In genomic region chr5:68350176-68350575, GRCh38 we compare ENCODE assay signal across 20 cellular contexts.
DNase-seq lines count a peak whose midpoint lies in the region; ATAC-seq and TF ChIP-seq lines count a peak whose summit lies in the region.
"Had no signal": no experiment of that assay in that cellular context is flagged by ENCODE, and none has a peak within 500 bp of the region (broad histone marks: within the 10 kb centered on the region; RNA-seq: fewer than 3 reads in every experiment).

No MANE protein-coding gene starts in this region.

- no peak overlapping the region for H3K4me2 ChIP-seq in mammary epithelial cell (ENCODE audit: insufficient read depth, low read depth, low read length)

- H3K27me3 ChIP-seq in mammary epithelial cell (ENCODE audit: insufficient read depth, low read length) (no peaks in the 10 kb centered on the region), breast epithelium (no peaks in the 10 kb centered on the region), foreskin keratinocyte (no peaks in the 10 kb centered on the region), A673 (replicated peaks; ENCODE audit: insufficient read depth, low read depth, low read length, poor library complexity) (no peaks in the 10 kb centered on the region)

- BruUV-seq in mammary epithelial cell (replicated peaks; lab: Mats Ljungman, UMichigan) (no TSS peak), A673 (replicated peaks; lab: Mats Ljungman, UMichigan) (no TSS peak)

- dilution Hi-C loops in mammary epithelial cell (cut with HindIII; ENCODE audit: low sequenced_read_pairs): no loop called here

- peak; percentile 57 for DNase-seq in mammary epithelial cell
- no peak for DNase-seq in breast epithelium (ENCODE audit: low spot score in 2 of 2)
- DNase-seq in epithelial cell of esophagus (ENCODE audit: low read depth): peak; percentile 70
- DNase-seq in foreskin keratinocyte: peak in 1 of 2 donors; percentile 35
- no peak for DNase-seq in NCI-H187 (lab: John Stamatoyannopoulos, UW)
- DNase-seq in iPS-NIHi11 (ENCODE audit: low spot score): no peak
- DNase-seq in A673 (ENCODE audit: low spot score): no peak
- no peak for DNase-seq in central memory CD4-positive, alpha-beta T cell
- DNase-seq: ACHN; AML-193; C1 segment of cervical spinal cord; Calu3; CD4-positive, alpha-beta memory T cell; COR-L47; DMS53; DMS79 treated with DMSO at 0.1 percent for 48 hours; GF-D8; H7; HCEC 1CT had no signal

- H2AFZ ChIP-seq in mammary epithelial cell (ENCODE audit: low read depth, low read length): peak overlapping the region; percentile 64

- peaks cover 4% of the 10 kb centered on the region for H3K9me3 ChIP-seq in mammary epithelial cell (replicated peaks; ENCODE audit: insufficient read depth, low read length)
- no peaks in the 10 kb centered on the region for H3K9me3 ChIP-seq in breast epithelium
- H3K9me3 ChIP-seq in A673 (ENCODE audit: low read depth, low read length, poor library complexity, severe bottlenecking): no peaks in the 10 kb centered on the region

- H3K79me2 ChIP-seq in mammary epithelial cell (ENCODE audit: insufficient read depth, low read length): no peaks in the 10 kb centered on the region

- TF ChIP-seq CTCF in mammary epithelial cell (conservative IDR thresholded peaks at IDR 0.05 in 1 of 2, IDR thresholded peaks at IDR 0.05 in 1 of 2; ENCODE audit: extremely low read depth in 1 of 2, insufficient read depth in 1 of 2, low read depth in 1 of 2, low read length in 2 of 2) (no peak), breast epithelium (IDR thresholded peaks at IDR 0.05) (no peak), epithelial cell of esophagus (IDR thresholded peaks at IDR 0.05; ENCODE audit: insufficient read depth, low read depth, low read length, missing control alignments) (no peak), foreskin keratinocyte (conservative IDR thresholded peaks at IDR 0.05) (no peak), A673 (conservative IDR thresholded peaks at IDR 0.05; ENCODE audit: low read depth, low read length) (no peak)

- intact Hi-C loops in mammary epithelial cell (cut with micrococcal nuclease) (no loop called here), breast epithelium (cut with DNase I; ENCODE audit: low total_unique reads) (no loop called here), A673 (cut with micrococcal nuclease; ENCODE audit: unreplicated experiment) (no loop called here)

- H3K27ac ChIP-seq in mammary epithelial cell (ENCODE audit: insufficient read depth, low read depth, low read length) (no peak overlapping the region), breast epithelium (no peak overlapping the region), foreskin keratinocyte (peak overlapping the region; percentile 26), A673 (ENCODE audit: low read depth, low read length, poor library complexity, severe bottlenecking) (no peak overlapping the region)
- H3K27ac ChIP-seq: 22Rv1 had no signal

- 0% methylated on average over 1 of the region's 4 CpGs for WGBS in mammary epithelial cell (ENCODE audit: low coverage, missing lambda C conversion rate)

- no peak overlapping the region for H3K9ac ChIP-seq in mammary epithelial cell (ENCODE audit: insufficient read depth, low read length)

- CTCF ChIA-PET in mammary epithelial cell (lab: Charles Lee; ENCODE audit: low non-redundant PET): no interaction called here
- CTCF ChIA-PET in A673 (lab: Charles Lee): no interaction called here

- H3K36me3 ChIP-seq in mammary epithelial cell (ENCODE audit: insufficient read depth, low read length) (no peaks in the 10 kb centered on the region), breast epithelium (no peaks in the 10 kb centered on the region), A673 (ENCODE audit: insufficient read depth, low read length, poor library complexity, severe bottlenecking) (no peaks in the 10 kb centered on the region)

- in situ Hi-C loops in mammary epithelial cell (cut with MboI; ENCODE audit: low sequenced_read_pairs in 2 of 2): no loop called here

- no peaks in the 10 kb centered on the region for H4K20me1 ChIP-seq in mammary epithelial cell (ENCODE audit: insufficient read depth, low read length)

- peak; percentile 46 for ATAC-seq in foreskin keratinocyte

- POLR2A ChIA-PET in A673 (lab: Charles Lee; ENCODE audit: low non-redundant PET): no interaction called here

- H3K4me1 ChIP-seq in mammary epithelial cell (ENCODE audit: insufficient read depth, low read length) (peaks cover 6% of the 10 kb centered on the region), breast epithelium (no peaks in the 10 kb centered on the region), foreskin keratinocyte (peaks cover 4% of the 10 kb centered on the region), A673 (ENCODE audit: insufficient read depth, low read length, poor library complexity, severe bottlenecking) (peaks cover 23% of the 10 kb centered on the region)

- H3K4me3 ChIP-seq in mammary epithelial cell (replicated peaks in 1 of 3; ENCODE audit: insufficient read depth in 1 of 3, low read depth in 2 of 3, low read length in 3 of 3) (no peak overlapping the region), breast epithelium (no peak overlapping the region), epithelial cell of esophagus (ENCODE audit: low read length) (no peak overlapping the region), A673 (ENCODE audit: low read depth, low read length, poor library complexity, severe bottlenecking) (no peak overlapping the region)

- no peak for TF ChIP-seq POLR2A in breast epithelium (IDR thresholded peaks at IDR 0.05)

Comparison
In these comparisons a context has a peak if more than half of its experiments do, and no peak if none do; other contexts are left out.
1. DNase-seq: peak in mammary epithelial cell (single experiment) and epithelial cell of esophagus (single experiment); none in breast epithelium (0 of 2), NCI-H187 (0 of 2), iPS-NIHi11 (single experiment), A673 (single experiment) and central memory CD4-positive, alpha-beta T cell (single experiment).